ENCODE assay signal across 14 cellular contexts in the genomic region with DNA sequence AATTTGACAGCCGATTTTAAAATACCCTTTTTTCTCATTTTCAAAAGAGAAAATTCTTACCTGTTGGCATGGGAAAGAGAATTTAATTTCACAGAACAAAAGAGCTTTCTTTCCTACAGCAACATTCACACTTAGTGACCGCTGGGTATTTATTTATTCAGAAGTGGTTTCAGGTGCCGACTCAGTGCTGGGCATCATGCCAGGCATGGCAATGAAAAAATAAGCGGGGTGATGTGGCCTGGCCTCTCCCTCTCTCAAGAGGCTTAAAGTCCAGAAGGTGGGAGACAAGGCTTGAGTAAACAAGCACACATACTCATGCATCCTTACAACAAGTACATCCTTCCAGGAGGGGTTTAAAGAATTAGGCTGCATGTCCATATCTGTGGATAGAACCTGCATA. TPM values are rescaled to one million over a fixed set of nuclear protein-coding genes. Genes with fewer than 3 reads are reported as not detected.
DNase-seq lines count a peak whose midpoint lies in the region; ATAC-seq and TF ChIP-seq lines count a peak whose summit lies in the region.
"Had no signal": no experiment of that assay in that cellular context is flagged by ENCODE, and none has a peak within 500 bp of the region (broad histone marks: within the 10 kb centered on the region; RNA-seq: fewer than 3 reads in every experiment).

No MANE protein-coding gene starts in this region.

- no peak overlapping the region for H3K4me3 ChIP-seq in tibial artery
- H3K4me3 ChIP-seq: BLaER1 treated with 17β-estradiol and CSF1 and Interleukin-3, amounts not matched to agents 10 nM and 100 nM had no signal

- no peak for TF ChIP-seq CTCF in tibial artery (IDR thresholded peaks at IDR 0.05)

- H3K27me3 ChIP-seq in tibial artery, result no peaks in the 10 kb centered on the region
- H3K27me3 ChIP-seq: BLaER1 treated with 17β-estradiol and CSF1 and Interleukin-3, amounts not matched to agents 10 nM and 100 nM had no signal

- H3K27ac ChIP-seq in tibial artery, result no peak overlapping the region
- H3K27ac ChIP-seq: BLaER1 treated with 17β-estradiol and CSF1 and Interleukin-3, amounts not matched to agents 10 nM and 100 nM had no signal

- DNase-seq in H4 (ENCODE audit: low spot score) (peak; percentile 46), NCI-H2029 (lab: John Stamatoyannopoulos, UW) (peak; percentile 90), SHP77 (lab: John Stamatoyannopoulos, UW) (peak; percentile 25 to 53), midbrain (lab: John Stamatoyannopoulos, UW) (peak; percentile 7), tibial artery (no peak), NCI-H82 (lab: John Stamatoyannopoulos, UW) (no peak)
- DNase-seq: activated CD4-positive, alpha-beta T cell treated with anti-CD3 and anti-CD28 coated beads, Interleukin-2, amount 50 U/mL, for 1 hour; activated naive CD4-positive, alpha-beta T cell treated with anti-CD3 and anti-CD28 coated beads for 36 hours; dermis blood vessel endothelial cell; stimulated activated CD4-positive, alpha-beta T cell treated with anti-CD3 and anti-CD28 coated beads, Interleukin-12 subunit alpha, Interleukin-12 subunit beta, amount 100 ng/mL, for 4 hours; stimulated activated CD8-positive, alpha-beta memory T cell treated with anti-CD3 and anti-CD28 coated beads, Interleukin-4, amount 100 ng/mL, for 48 hours had no signal

- no peaks in the 10 kb centered on the region for H3K36me3 ChIP-seq in tibial artery
- H3K36me3 ChIP-seq: BLaER1 treated with 17β-estradiol and CSF1 and Interleukin-3, amounts not matched to agents 10 nM and 100 nM had no signal

- H3K4me1 ChIP-seq in tibial artery, result peaks cover 0 to 5% (median 0%) of the 10 kb centered on the region in 4 donors

- no peaks in the 10 kb centered on the region for H3K9me3 ChIP-seq in tibial artery

- intact Hi-C loops in tibial artery (cut with DNase I; ENCODE audit: low total_unique reads), result no loop called here

- no peak for ATAC-seq in HG02852 (IDR thresholded peaks at IDR 0.05; ENCODE audit: unreplicated experiment)
- ATAC-seq in HG03457 (IDR thresholded peaks at IDR 0.05; ENCODE audit: unreplicated experiment), result no peak

RNA-seq across cellular contexts. Expression of gene PCP4, which starts 4.1 kb away (rescaled TPM):
- not detected in 2 replicates for total RNA-seq in H4 (2014; rRNA removed; shearing (Covaris generic))
- total RNA-seq: activated naive CD4-positive, alpha-beta T cell treated with anti-CD3 and anti-CD28 coated beads for 36 hours; dermis blood vessel endothelial cell had no signal

Comparison
In these comparisons a context has a peak if more than half of its experiments do, and no peak if none do; other contexts are left out.
1. DNase-seq: peak in H4 (single experiment), NCI-H2029 (single experiment), SHP77 (2 of 2) and midbrain (single experiment); none in tibial artery (0 of 2) and NCI-H82 (single experiment).